ENCODE assay signal across 19 cellular contexts in genomic region chr1:26378879-26379251, GRCh38. TPM values are rescaled to one million over a fixed set of nuclear protein-coding genes. Genes with fewer than 3 reads are reported as not detected.
DNase-seq lines count a peak whose midpoint lies in the region; ATAC-seq and TF ChIP-seq lines count a peak whose summit lies in the region.
"Had no signal": no experiment of that assay in that cellular context is flagged by ENCODE, and none has a peak within 500 bp of the region (broad histone marks: within the 10 kb centered on the region; RNA-seq: fewer than 3 reads in every experiment).

No MANE protein-coding gene starts in this region.

- H3K27me3 ChIP-seq in SK-N-SH (ENCODE audit: insufficient read depth): no peaks in the 10 kb centered on the region
- H3K27me3 ChIP-seq in HCT116 (ENCODE audit: insufficient read depth, low read length): no peaks in the 10 kb centered on the region
- no peaks in the 10 kb centered on the region for H3K27me3 ChIP-seq in naive thymus-derived CD4-positive, alpha-beta T cell (ENCODE audit: control insufficient read depth in 2 of 2, insufficient read depth in 2 of 2, low read length in 2 of 2)

- H3K79me2 ChIP-seq in SK-N-SH (ENCODE audit: insufficient read depth) (no peaks in the 10 kb centered on the region), HCT116 (ENCODE audit: insufficient read depth, low read length) (no peaks in the 10 kb centered on the region)
- H3K79me2 ChIP-seq: parathyroid adenoma had no signal

- CTCF ChIA-PET in SK-N-SH (lab: Yijun Ruan, JAX): interaction anchor here (0.6 to 7.5 kb wide), 3 partner anchors 16 to 449 kb away, joined by 3 to 89 read pairs (median 3); no protein-coding TSS in a partner anchor
- CTCF ChIA-PET in HCT116 (lab: Charles Lee): interaction anchor here (1.5 to 3.3 kb wide), 2 partner anchors 15 to 103 kb away, joined by 3 to 18 read pairs; no protein-coding TSS in a partner anchor
- CTCF ChIA-PET in naive thymus-derived CD4-positive, alpha-beta T cell (lab: Charles Lee): interaction anchor here (0.9 to 2.6 kb wide), 13 partner anchors 9 to 105 kb away, joined by 3 to 25 read pairs (median 5); no protein-coding TSS in a partner anchor

- ATAC-seq in SK-N-SH treated with all-trans-retinoic acid at 6 μM for 48 hours: no peak
- no peak for ATAC-seq in HCT116
- ATAC-seq in activated naive CD8-positive, alpha-beta T cell treated with anti-CD3 and anti-CD28 coated beads, Interleukin-2, amount 50 U/mL, for 24 hours: no peak
- ATAC-seq in naive thymus-derived CD4-positive, alpha-beta T cell: no peak
- ATAC-seq: HepG2 had no signal

- peaks cover 0 to 6% of the 10 kb centered on the region in 2 experiments; a peak in 2 of 4 replicates for H3K4me1 ChIP-seq in SK-N-SH (ENCODE audit: control insufficient read depth in 1 of 2, insufficient read depth in 2 of 2, low read depth in 1 of 2, low read length in 1 of 2)
- H3K4me1 ChIP-seq in HCT116 (ENCODE audit: control insufficient read depth in 1 of 2, insufficient read depth in 2 of 2, low read length in 2 of 2): peaks cover 18 to 25% of the 10 kb centered on the region in 2 experiments
- peaks cover 56 to 59% of the 10 kb centered on the region in 2 donors for H3K4me1 ChIP-seq in naive thymus-derived CD4-positive, alpha-beta T cell (ENCODE audit: control insufficient read depth in 2 of 2, insufficient read depth in 2 of 2, low read length in 2 of 2)
- H3K4me1 ChIP-seq: adrenal gland, parathyroid adenoma, tibial nerve had no signal

- H3K27me3 Mint-ChIP-seq in activated naive CD8-positive, alpha-beta T cell treated with anti-CD3 and anti-CD28 coated beads, Interleukin-2, amount 50 U/mL, for 24 hours: peaks cover 2% of the 10 kb centered on the region
- no peaks in the 10 kb centered on the region for H3K27me3 Mint-ChIP-seq in naive thymus-derived CD4-positive, alpha-beta T cell
- no peaks in the 10 kb centered on the region for H3K27me3 Mint-ChIP-seq in activated T-cell treated with anti-CD3 and anti-CD28 coated beads, Interleukin-2, amount 50 U/mL, for 24 hours

- RAD21 ChIA-PET in HCT116 (lab: Charles Lee; ENCODE audit: low non-redundant PET in 1 of 2, low total read pairs in 2 of 2, uncharacterized antibody in 2 of 2, unreplicated experiment in 2 of 2): interaction anchor here in 1 of 2 experiments (0.6 to 0.9 kb wide), 2 partner anchors 13 to 38 kb away, joined by 3 to 6 read pairs; no protein-coding TSS in a partner anchor

- H3K27ac ChIP-seq in SK-N-SH (ENCODE audit: low read depth in 2 of 2, low read length in 1 of 2): no peak overlapping the region
- no peak overlapping the region for H3K27ac ChIP-seq in HCT116 (ENCODE audit: low read depth, low read length)
- peak overlapping the region; percentile 56 for H3K27ac ChIP-seq in naive thymus-derived CD4-positive, alpha-beta T cell (ENCODE audit: low read depth, low read length)
- H3K27ac ChIP-seq: 22Rv1, parathyroid adenoma, tibial nerve had no signal

- H3K27ac Mint-ChIP-seq in activated naive CD8-positive, alpha-beta T cell treated with anti-CD3 and anti-CD28 coated beads, Interleukin-2, amount 50 U/mL, for 24 hours: peak overlapping the region; percentile 80
- H3K27ac Mint-ChIP-seq in naive thymus-derived CD4-positive, alpha-beta T cell: peak overlapping the region; percentile 48 to 93 (median 92)
- H3K27ac Mint-ChIP-seq in activated T-cell treated with anti-CD3 and anti-CD28 coated beads, Interleukin-2, amount 50 U/mL, for 24 hours: no peak overlapping the region

- H4K20me1 ChIP-seq in SK-N-SH (ENCODE audit: insufficient read depth) (no peaks in the 10 kb centered on the region), HCT116 (ENCODE audit: insufficient read depth) (no peaks in the 10 kb centered on the region)

- no peaks in the 10 kb centered on the region for H3K9me2 ChIP-seq in SK-N-SH
- no peaks in the 10 kb centered on the region for H3K9me2 ChIP-seq in HCT116 (ENCODE audit: insufficient read depth)

- BruUV-seq in HCT116 (replicated peaks; lab: Mats Ljungman, UMichigan): no TSS peak

- TF ChIP-seq EP300 in SK-N-SH (IDR thresholded peaks at IDR 0.05; ENCODE audit: borderline replicate concordance in 1 of 2, low read depth in 1 of 2, low read length in 1 of 2): no peak

- TF ChIP-seq CTCF in SK-N-SH (IDR thresholded peaks at IDR 0.05) (no peak), HCT116 (IDR thresholded peaks at IDR 0.05 in 2 of 3, conservative IDR thresholded peaks at IDR 0.05 in 1 of 3; ENCODE audit: borderline replicate concordance in 1 of 3, insufficient read depth in 1 of 3, low read depth in 2 of 3, low read length in 2 of 3) (no peak)

- TF ChIP-seq RAD21 in SK-N-SH (IDR thresholded peaks at IDR 0.05; ENCODE audit: low read length) (no peak), HCT116 (IDR thresholded peaks at IDR 0.05; ENCODE audit: low read depth) (no peak)

- POLR2A ChIA-PET in SK-N-SH (lab: Yijun Ruan, JAX): no interaction called here
- POLR2A ChIA-PET in HCT116 (lab: Charles Lee): interaction anchor here (0.7 to 2.2 kb wide), 4 partner anchors 11 to 98 kb away, joined by 4 to 6 read pairs (median 5); partner anchors contain the start of gene CRYBG2
- POLR2A ChIA-PET in naive thymus-derived CD4-positive, alpha-beta T cell (lab: Charles Lee): interaction anchor here (0.6 to 3.3 kb wide), 15 partner anchors 9 to 99 kb away, joined by 3 to 24 read pairs (median 6); partner anchors contain the start of genes CD52 and SH3BGRL3

- peaks cover 14% of the 10 kb centered on the region for H3F3A ChIP-seq in SK-N-SH (replicated peaks; ENCODE audit: insufficient read depth)

- intact Hi-C loops in HCT116 (cut with micrococcal nuclease): no loop called here
- intact Hi-C loops in naive thymus-derived CD4-positive, alpha-beta T cell (cut with micrococcal nuclease): loop anchor here (1.0 to 5.0 kb wide), 12 partner anchors 12 to 267 kb away; partner anchors contain the start of genes CD52 (in 1 of the 2), CEP85 (in 1 of the 2), DHDDS (in 1 of the 2) and HMGN2 (in 1 of the 2)

- no peak overlapping the region for H3K4me3 Mint-ChIP-seq in activated naive CD8-positive, alpha-beta T cell treated with anti-CD3 and anti-CD28 coated beads, Interleukin-2, amount 50 U/mL, for 24 hours
- peak overlapping the region; percentile 64 to 85 (median 74) for H3K4me3 Mint-ChIP-seq in naive thymus-derived CD4-positive, alpha-beta T cell
- no peak overlapping the region for H3K4me3 Mint-ChIP-seq in activated T-cell treated with anti-CD3 and anti-CD28 coated beads, Interleukin-2, amount 50 U/mL, for 24 hours

- no peaks in the 10 kb centered on the region for H3K9me3 Mint-ChIP-seq in activated naive CD8-positive, alpha-beta T cell treated with anti-CD3 and anti-CD28 coated beads, Interleukin-2, amount 50 U/mL, for 24 hours
- H3K9me3 Mint-ChIP-seq in naive thymus-derived CD4-positive, alpha-beta T cell: peaks cover 0 to 2% (median 0%) of the 10 kb centered on the region in 11 donors
- H3K9me3 Mint-ChIP-seq in activated T-cell treated with anti-CD3 and anti-CD28 coated beads, Interleukin-2, amount 50 U/mL, for 24 hours: peaks cover 3% of the 10 kb centered on the region

- H3K4me1 Mint-ChIP-seq in activated naive CD8-positive, alpha-beta T cell treated with anti-CD3 and anti-CD28 coated beads, Interleukin-2, amount 50 U/mL, for 24 hours: peaks cover 60% of the 10 kb centered on the region
- H3K4me1 Mint-ChIP-seq in naive thymus-derived CD4-positive, alpha-beta T cell: peaks cover 51 to 68% (median 64%) of the 10 kb centered on the region in 7 donors
- H3K4me1 Mint-ChIP-seq in activated T-cell treated with anti-CD3 and anti-CD28 coated beads, Interleukin-2, amount 50 U/mL, for 24 hours (ENCODE audit: low read depth): peaks cover 59% of the 10 kb centered on the region

- DNase-seq in SK-N-SH (no peak), HCT116 (ENCODE audit: low read depth, low spot score) (no peak), NCI-H2029 (lab: John Stamatoyannopoulos, UW) (no peak), RPMI8226 (no peak)
- no peak for DNase-seq in activated naive CD8-positive, alpha-beta T cell treated with anti-CD3 and anti-CD28 coated beads, Interleukin-2, amount 50 U/mL, for 24 hours
- no peak for DNase-seq in naive thymus-derived CD4-positive, alpha-beta T cell
- DNase-seq in activated T-cell treated with anti-CD3 and anti-CD28 coated beads, Interleukin-2, amount 50 U/mL, for 24 hours: no peak
- DNase-seq: EL, NCI-H1092 had no signal

- no peak overlapping the region for H3K9ac ChIP-seq in SK-N-SH
- no peak overlapping the region for H3K9ac ChIP-seq in HCT116 (ENCODE audit: low read length)
- H3K9ac ChIP-seq: parathyroid adenoma had no signal

- TF ChIP-seq POLR2A in HCT116 (IDR thresholded peaks at IDR 0.05; ENCODE audit: borderline replicate concordance, extremely low read depth, insufficient read depth, insufficient read length): no peak

- H2AFZ ChIP-seq in SK-N-SH (ENCODE audit: low read depth) (no peak overlapping the region), HCT116 (ENCODE audit: low read depth, low read length, poor library complexity, severe bottlenecking) (no peak overlapping the region)
- H2AFZ ChIP-seq: parathyroid adenoma had no signal

- 90% methylated on average over 3 of the region's 3 CpGs for WGBS in SK-N-SH (ENCODE audit: low lambda C conversion rate)

- H3K4me3 ChIP-seq in SK-N-SH (ENCODE audit: low read depth in 2 of 2, low read length in 1 of 2): no peak overlapping the region
- H3K4me3 ChIP-seq in HCT116 (replicated peaks in 1 of 2; ENCODE audit: low read depth in 1 of 2, low read length in 2 of 2): no peak overlapping the region
- H3K4me3 ChIP-seq in naive thymus-derived CD4-positive, alpha-beta T cell (ENCODE audit: low read length): peak overlapping the region; percentile 5
- H3K4me3 ChIP-seq: adrenal gland, tibial nerve had no signal

- H3K9me3 ChIP-seq in SK-N-SH (no peaks in the 10 kb centered on the region), HCT116 (ENCODE audit: control insufficient read depth in 1 of 2, insufficient read depth in 1 of 2, low read depth in 1 of 2, low read length in 2 of 2) (no peaks in the 10 kb centered on the region)
- H3K9me3 ChIP-seq in naive thymus-derived CD4-positive, alpha-beta T cell (ENCODE audit: control insufficient read depth in 2 of 3, low read length in 3 of 3): no peaks in the 10 kb centered on the region
- H3K9me3 ChIP-seq: adrenal gland, tibial nerve had no signal

- no peaks in the 10 kb centered on the region for H3K36me3 Mint-ChIP-seq in activated naive CD8-positive, alpha-beta T cell treated with anti-CD3 and anti-CD28 coated beads, Interleukin-2, amount 50 U/mL, for 24 hours (ENCODE audit: low read depth)
- H3K36me3 Mint-ChIP-seq in naive thymus-derived CD4-positive, alpha-beta T cell: peaks cover 0 to 14% (median 0%) of the 10 kb centered on the region in 5 donors
- no peaks in the 10 kb centered on the region for H3K36me3 Mint-ChIP-seq in activated T-cell treated with anti-CD3 and anti-CD28 coated beads, Interleukin-2, amount 50 U/mL, for 24 hours (ENCODE audit: low read depth)

- H3K36me3 ChIP-seq in SK-N-SH (replicated peaks in 1 of 2; ENCODE audit: control insufficient read depth in 1 of 2, insufficient read depth in 2 of 2, low read length in 1 of 2): no peaks in the 10 kb centered on the region
- H3K36me3 ChIP-seq in HCT116 (ENCODE audit: control insufficient read depth in 1 of 2, insufficient read depth in 2 of 2, low read length in 2 of 2): no peaks in the 10 kb centered on the region
- no peaks in the 10 kb centered on the region for H3K36me3 ChIP-seq in naive thymus-derived CD4-positive, alpha-beta T cell (ENCODE audit: control insufficient read depth in 2 of 3, insufficient read depth in 3 of 3, low read length in 3 of 3)
- H3K36me3 ChIP-seq: adrenal gland, tibial nerve had no signal

- H3K4me2 ChIP-seq in SK-N-SH: peak overlapping the region; percentile 56; the same call in 1 of the 2 replicates
- peak overlapping the region; percentile 57 for H3K4me2 ChIP-seq in HCT116 (ENCODE audit: low read length)

RNA-seq across cellular contexts. Expression of gene ZNF683, which starts 6.3 kb away (rescaled TPM):
- polyA plus RNA-seq in SK-N-SH (2012; rRNA removed): not detected in 2 replicates
- polyA plus RNA-seq in SK-N-SH (2012; cell fraction: cytosol; rRNA removed): not detected in 2 replicates
- not detected in 2 replicates for polyA plus RNA-seq in SK-N-SH (2012; cell fraction: nucleus; rRNA removed)
- not detected for total RNA-seq in HCT116 (2021; ENCODE audit: unreplicated experiment)
- polyA plus RNA-seq in HCT116 (2012): not detected in 2 replicates
- 1 to 10 TPM in 1 of 5 experiments, under 1 TPM in 2, not detected in 2; 0.22 to 6.3 (median 0.51) TPM for total RNA-seq in naive thymus-derived CD4-positive, alpha-beta T cell
- not detected for polyA plus RNA-seq in naive thymus-derived CD4-positive, alpha-beta T cell
- total RNA-seq: HepG2, RPMI7951, skeletal muscle tissue, tibial nerve had no signal
- polyA plus RNA-seq: HepG2 had no signal

RNA-seq across cellular contexts. Expression of gene CRYBG2, which starts 24.9 kb away (rescaled TPM):
- polyA plus RNA-seq in SK-N-SH (2012; rRNA removed): 0.08 and 0.49 TPM in 2 replicates
- polyA plus RNA-seq in SK-N-SH (2012; cell fraction: cytosol; rRNA removed): 0.04 and 0.13 TPM in 2 replicates
- polyA plus RNA-seq in SK-N-SH (2012; cell fraction: nucleus; rRNA removed): 0.27 and 0.93 TPM in 2 replicates
- total RNA-seq in HCT116 (2021; ENCODE audit: unreplicated experiment): 10.5 TPM
- 11.8 and 13.8 TPM in 2 replicates for polyA plus RNA-seq in HCT116 (2012)
- total RNA-seq in naive thymus-derived CD4-positive, alpha-beta T cell: 1 to 10 TPM in 3 of 5 experiments, under 1 TPM in 1, not detected in 1; 0.59 to 1.5 (median 1.2) TPM
- 1 to 10 TPM in 1 of 2 donors, not detected in 1; 1.1 TPM for polyA plus RNA-seq in naive thymus-derived CD4-positive, alpha-beta T cell
- total RNA-seq: adrenal gland, left cardiac atrium, RPMI7951, skeletal muscle tissue had no signal

RNA-seq across cellular contexts. Expression of gene LIN28A, which starts 31.8 kb away (rescaled TPM):
- polyA plus RNA-seq in SK-N-SH (2012; rRNA removed): not detected in 2 replicates
- polyA plus RNA-seq in SK-N-SH (2012; cell fraction: cytosol; rRNA removed): not detected in 2 replicates
- polyA plus RNA-seq in SK-N-SH (2012; cell fraction: nucleus; rRNA removed): 0.02 TPM in 1 of 2 replicates, not detected in the other
- 1.4 TPM for total RNA-seq in HCT116 (2021; ENCODE audit: unreplicated experiment)
- 0.21 and 0.33 TPM in 2 replicates for polyA plus RNA-seq in HCT116 (2012)
- total RNA-seq in naive thymus-derived CD4-positive, alpha-beta T cell: not detected
- polyA plus RNA-seq in naive thymus-derived CD4-positive, alpha-beta T cell: not detected
- total RNA-seq: HepG2; RPMI7951; skeletal muscle tissue; T-helper 2 cell treated with Interferon-gamma antibody and Interleukin-4, amounts not matched to agents 100 ng/mL and 5 ng/mL, for 36 hours; tibial nerve had no signal
- polyA plus RNA-seq: adrenal gland, HepG2 had no signal

RNA-seq across cellular contexts. Expression of gene DHDDS, which starts 53.3 kb away (rescaled TPM):
- polyA plus RNA-seq in SK-N-SH (2012; rRNA removed): 25.0 and 36.6 TPM in 2 replicates
- 22.4 and 24.1 TPM in 2 replicates for polyA plus RNA-seq in SK-N-SH (2012; cell fraction: cytosol; rRNA removed)
- polyA plus RNA-seq in SK-N-SH (2012; cell fraction: nucleus; rRNA removed): 58.3 and 87.1 TPM in 2 replicates
- total RNA-seq in HCT116 (2021; ENCODE audit: unreplicated experiment): 46.0 TPM
- 25.5 and 29.2 TPM in 2 replicates for polyA plus RNA-seq in HCT116 (2012)
- total RNA-seq in naive thymus-derived CD4-positive, alpha-beta T cell: 10 to 100 TPM; 28.1 to 58.9 (median 37.7) TPM
- polyA plus RNA-seq in naive thymus-derived CD4-positive, alpha-beta T cell: 10 to 100 TPM; 20.7 to 23.8 TPM

Comparison
In these comparisons a context has a peak if more than half of its experiments do, and no peak if none do; other contexts are left out.
1. H3K4me3 Mint-ChIP-seq: peak in naive thymus-derived CD4-positive, alpha-beta T cell (10 of 10); none in activated naive CD8-positive, alpha-beta T cell treated with anti-CD3 and anti-CD28 coated beads, Interleukin-2, amount 50 U/mL, for 24 hours (single experiment) and activated T-cell treated with anti-CD3 and anti-CD28 coated beads, Interleukin-2, amount 50 U/mL, for 24 hours (single experiment).